ENCODE assay signal across 8 cellular contexts in the genomic region with DNA sequence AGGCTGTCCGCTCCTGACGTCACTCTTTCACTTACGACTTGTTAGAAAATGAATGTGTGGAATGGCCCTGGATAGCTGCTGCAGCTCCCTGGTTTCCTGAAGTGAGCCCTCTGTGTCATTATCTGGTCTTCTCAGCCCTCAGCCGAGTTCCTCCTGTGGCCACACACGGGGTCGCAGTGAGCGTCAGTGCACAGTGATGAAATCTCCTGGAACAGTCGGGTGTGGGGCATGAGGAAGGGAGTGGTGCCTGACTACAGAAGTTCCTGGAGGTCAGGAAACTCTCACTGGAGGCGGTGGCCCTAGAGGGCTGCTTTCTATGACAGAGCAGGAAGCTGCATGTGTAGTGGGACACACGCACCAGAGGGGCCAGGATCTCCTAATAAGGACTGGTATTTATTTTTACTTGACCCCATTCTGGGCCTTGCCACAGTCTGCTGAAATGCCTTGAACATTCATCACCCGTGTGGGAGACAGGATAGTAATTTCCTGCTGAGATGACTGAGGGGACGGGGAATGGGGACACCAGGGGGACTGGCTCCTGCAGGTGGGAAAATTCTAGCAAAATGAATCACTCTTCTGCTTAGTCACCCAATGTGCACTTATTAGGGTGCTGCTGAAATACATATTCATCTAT.
DNase-seq lines count a peak whose midpoint lies in the region; ATAC-seq, FAIRE-seq and TF ChIP-seq lines count a peak whose summit lies in the region.
"Not testable (repeated sequence)": the region's sequence is repeated elsewhere in the genome, so short reads cannot be mapped to it uniquely, and the experiment has no call there.

No MANE protein-coding gene starts in this region.

- not testable (repeated sequence) for H3K27me3 ChIP-seq in liver (ENCODE audit: control insufficient read depth in 4 of 4, insufficient read depth in 4 of 4, low read length in 3 of 4)

- not testable (repeated sequence) for H3K9me3 Mint-ChIP-seq in MCF 10A (ENCODE audit: unreplicated experiment)

- peaks cover 27% of the 10 kb centered on the region for H3K4me1 Mint-ChIP-seq in MCF 10A (ENCODE audit: insufficient read depth, unreplicated experiment)

- H3K4me1 ChIP-seq in liver (ENCODE audit: control insufficient read depth in 4 of 4, insufficient read depth in 4 of 4, low read length in 3 of 4) = not testable (repeated sequence)

- H3K27me3 Mint-ChIP-seq in MCF 10A (ENCODE audit: insufficient read depth, unreplicated experiment) = not testable (repeated sequence)

- peak; percentile 84 for ATAC-seq in SK-N-SH treated with all-trans-retinoic acid at 6 μM for 48 hours

- TF ChIP-seq RAD21 in liver (IDR thresholded peaks at IDR 0.05) = peak; percentile 53 to 59

- H3K4me3 Mint-ChIP-seq in MCF 10A (ENCODE audit: unreplicated experiment) = peak overlapping the region; percentile 62

- not testable (repeated sequence) for FAIRE-seq in urothelium cell line (lab: Jason Lieb, UNC)

- H3K27ac Mint-ChIP-seq in MCF 10A (ENCODE audit: low read depth, unreplicated experiment) = peak overlapping the region; percentile 93

- TF ChIP-seq CTCF in MCF 10A (IDR thresholded peaks at IDR 0.05; ENCODE audit: unreplicated experiment) = not testable (repeated sequence)
- TF ChIP-seq CTCF in fibroblast of villous mesenchyme (IDR thresholded peaks at IDR 0.05; ENCODE audit: insufficient read depth, low read depth, low read length) (peak; percentile 22), liver (IDR thresholded peaks at IDR 0.05; ENCODE audit: low read depth, low read length, missing input control) (peak; percentile 6)

- not testable (repeated sequence) for H3K9me3 ChIP-seq in liver (ENCODE audit: control insufficient read depth in 4 of 4, low read length in 3 of 4)

- H3K9ac ChIP-seq in liver (ENCODE audit: low read depth in 1 of 2, low read length in 2 of 2) = not testable (repeated sequence)

- H3K27ac ChIP-seq in liver (ENCODE audit: low read depth in 1 of 2, low read length in 2 of 2) = peak overlapping the region; percentile 42 to 54

- WGBS in liver = 59% methylated on average over 12 of the region's 12 CpGs

- intact Hi-C loops in MCF 10A (cut with micrococcal nuclease) = not testable (repeated sequence)

- BruUV-seq in MCF 10A (replicated peaks; lab: Mats Ljungman, UMichigan) = not testable (repeated sequence)

- H3K4me3 ChIP-seq in fibroblast of villous mesenchyme (ENCODE audit: low read depth, low read length); liver (ENCODE audit: low read depth in 1 of 3, low read length in 3 of 3): not testable (repeated sequence)

- H3K36me3 ChIP-seq in liver (ENCODE audit: control insufficient read depth in 4 of 4, insufficient read depth in 3 of 4, low read depth in 1 of 4, low read length in 3 of 4) = not testable (repeated sequence)

- CTCF ChIA-PET in MCF 10A (lab: Yijun Ruan, JAX) = interaction anchor here (0.6 to 4.6 kb wide), 8 partner anchors 11 to 294 kb away, joined by 3 to 18 read pairs (median 4); no protein-coding TSS in a partner anchor

- peaks cover 54% of the 10 kb centered on the region for H3K36me3 Mint-ChIP-seq in MCF 10A (ENCODE audit: insufficient read depth, unreplicated experiment)

- peak; percentile 72 for DNase-seq in GDM1 (lab: John Stamatoyannopoulos, UW)
- peak; percentile 93 for DNase-seq in LHCN-M2 (ENCODE audit: low read depth)
- peak; percentile 77 for DNase-seq in MCF 10A (ENCODE audit: unreplicated experiment)
- DNase-seq in fibroblast of villous mesenchyme (ENCODE audit: low read depth) = peak; percentile 98
- peak; percentile 89 for DNase-seq in pulmonary artery endothelial cell (ENCODE audit: low read depth, low spot score)
- peak; percentile 61 for DNase-seq in urothelium cell line (ENCODE audit: low spot score)

- POLR2A ChIA-PET in MCF 10A (lab: Yijun Ruan, JAX) = interaction anchor here (0.6 to 2.4 kb wide), 4 partner anchors 12 to 176 kb away, joined by 3 to 11 read pairs (median 4); no protein-coding TSS in a partner anchor

TF ChIP-seq in SK-N-SH treated with all-trans-retinoic acid at 6 μM for 48 hours, 23 proteins besides CTCF, POLR2A, EP300 and RAD21:
- TF ChIP-seq TOX (CRISPR knock-in tag; IDR thresholded peaks at IDR 0.05; ENCODE audit: borderline replicate concordance) (peak; percentile 14; the same call in 1 of the 2 replicates), ZFP3 (CRISPR knock-in tag; IDR thresholded peaks at IDR 0.05) (peak; percentile 67), CSDC2 (CRISPR knock-in tag; IDR thresholded peaks at IDR 0.05) (peak; percentile 89; the same call in 1 of the 2 replicates)

TF ChIP-seq in liver, 16 proteins besides CTCF, POLR2A, EP300 and RAD21:
- TF ChIP-seq, protein P1, sequence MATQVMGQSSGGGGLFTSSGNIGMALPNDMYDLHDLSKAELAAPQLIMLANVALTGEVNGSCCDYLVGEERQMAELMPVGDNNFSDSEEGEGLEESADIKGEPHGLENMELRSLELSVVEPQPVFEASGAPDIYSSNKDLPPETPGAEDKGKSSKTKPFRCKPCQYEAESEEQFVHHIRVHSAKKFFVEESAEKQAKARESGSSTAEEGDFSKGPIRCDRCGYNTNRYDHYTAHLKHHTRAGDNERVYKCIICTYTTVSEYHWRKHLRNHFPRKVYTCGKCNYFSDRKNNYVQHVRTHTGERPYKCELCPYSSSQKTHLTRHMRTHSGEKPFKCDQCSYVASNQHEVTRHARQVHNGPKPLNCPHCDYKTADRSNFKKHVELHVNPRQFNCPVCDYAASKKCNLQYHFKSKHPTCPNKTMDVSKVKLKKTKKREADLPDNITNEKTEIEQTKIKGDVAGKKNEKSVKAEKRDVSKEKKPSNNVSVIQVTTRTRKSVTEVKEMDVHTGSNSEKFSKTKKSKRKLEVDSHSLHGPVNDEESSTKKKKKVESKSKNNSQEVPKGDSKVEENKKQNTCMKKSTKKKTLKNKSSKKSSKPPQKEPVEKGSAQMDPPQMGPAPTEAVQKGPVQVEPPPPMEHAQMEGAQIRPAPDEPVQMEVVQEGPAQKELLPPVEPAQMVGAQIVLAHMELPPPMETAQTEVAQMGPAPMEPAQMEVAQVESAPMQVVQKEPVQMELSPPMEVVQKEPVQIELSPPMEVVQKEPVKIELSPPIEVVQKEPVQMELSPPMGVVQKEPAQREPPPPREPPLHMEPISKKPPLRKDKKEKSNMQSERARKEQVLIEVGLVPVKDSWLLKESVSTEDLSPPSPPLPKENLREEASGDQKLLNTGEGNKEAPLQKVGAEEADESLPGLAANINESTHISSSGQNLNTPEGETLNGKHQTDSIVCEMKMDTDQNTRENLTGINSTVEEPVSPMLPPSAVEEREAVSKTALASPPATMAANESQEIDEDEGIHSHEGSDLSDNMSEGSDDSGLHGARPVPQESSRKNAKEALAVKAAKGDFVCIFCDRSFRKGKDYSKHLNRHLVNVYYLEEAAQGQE (IDR thresholded peaks at IDR 0.05) = peak; percentile 49
- peak; percentile 97 for TF ChIP-seq NR2F2 (IDR thresholded peaks at IDR 0.05)
- TF ChIP-seq, protein P2, sequence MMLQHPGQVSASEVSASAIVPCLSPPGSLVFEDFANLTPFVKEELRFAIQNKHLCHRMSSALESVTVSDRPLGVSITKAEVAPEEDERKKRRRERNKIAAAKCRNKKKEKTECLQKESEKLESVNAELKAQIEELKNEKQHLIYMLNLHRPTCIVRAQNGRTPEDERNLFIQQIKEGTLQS (IDR thresholded peaks at IDR 0.05) = peak; percentile 44
- TF ChIP-seq JUND (IDR thresholded peaks at IDR 0.05) = peak in 1 of 2 donors; percentile 18
- peak; percentile 66 to 73 for TF ChIP-seq RXRA (IDR thresholded peaks at IDR 0.05)
- peak; percentile 71 for TF ChIP-seq SP1 (IDR thresholded peaks at IDR 0.05)
TF ChIP-seq in liver: peak in this region for 6; not testable (repeated sequence) for 10.
